In the genomic region with DNA sequence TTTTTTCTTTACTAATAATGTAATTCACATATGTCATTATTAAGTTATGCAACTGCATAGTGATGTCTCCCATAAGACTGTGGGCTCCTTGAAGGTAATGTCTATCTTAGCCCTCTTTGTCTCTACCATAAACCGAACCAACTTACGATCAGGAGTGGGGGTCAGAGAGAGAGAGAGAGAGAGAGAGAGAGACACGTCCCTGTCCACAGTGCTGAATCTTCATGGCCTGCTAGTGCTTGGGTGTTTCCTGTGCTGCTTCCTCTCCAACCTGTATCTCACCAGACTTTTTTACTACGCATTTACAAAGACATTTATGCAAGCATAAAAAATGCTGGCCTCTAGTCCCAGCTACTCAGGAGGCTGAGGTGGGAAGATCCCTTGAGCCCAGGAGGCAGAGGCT, we compare ENCODE assay signal across 18 cellular contexts.
A peak's percentile ranks its signal among the peaks of the same experiment; 100 is the strongest.
DNase-seq lines count a peak whose midpoint lies in the region; TF ChIP-seq lines count a peak whose summit lies in the region.
"Had no signal": no experiment of that assay in that cellular context is flagged by ENCODE, and none has a peak within 500 bp of the region (broad histone marks: within the 10 kb centered on the region; RNA-seq: fewer than 3 reads in every experiment).

No MANE protein-coding gene starts in this region.

- no peak for TF ChIP-seq CTCF in astrocyte of the spinal cord (IDR thresholded peaks at IDR 0.05; ENCODE audit: low read depth, low read length)

- peak; percentile 7 for DNase-seq in SIG-M5 treated with dmso at 0.1 percent for 504 hours (lab: John Stamatoyannopoulos, UW; ENCODE audit: unreplicated experiment)
- DNase-seq in SIG-M5 (lab: John Stamatoyannopoulos, UW) = no peak
- DNase-seq in MV-4-11 (lab: John Stamatoyannopoulos, UW) = peak; percentile 20
- peak; percentile 32 for DNase-seq in astrocyte of the spinal cord (ENCODE audit: low read depth, low spot score)
- peak; percentile 32 for DNase-seq in iPS-NIHi7 (ENCODE audit: extremely low spot score)
- no peak for DNase-seq in NCI-H2227 treated with DMSO at 0.1 percent for 48 hours (lab: John Stamatoyannopoulos, UW)
- DNase-seq in kidney tubule cell (ENCODE audit: low spot score) = no peak
- DNase-seq in NCI-H1417 (lab: John Stamatoyannopoulos, UW) = no peak
- DNase-seq: 8988T; activated T-cell treated with anti-CD3 and anti-CD28 coated beads, Interleukin-2, amount 50 U/mL, for 1 hour; CD8-positive, alpha-beta memory T cell; effector memory CD4-positive, alpha-beta T cell; head of caudate nucleus; NCI-H1048; NCI-H446; ovary; Right ventricle myocardium superior; trophoblast cell had no signal

- no peak overlapping the region for H3K4me3 ChIP-seq in astrocyte of the spinal cord (ENCODE audit: low read depth, low read length)
- H3K4me3 ChIP-seq: ovary had no signal

- in situ Hi-C loops in astrocyte of the spinal cord (cut with HindIII; ENCODE audit: low sequenced_read_pairs) = no loop called here

Comparison
In these comparisons a context has a peak if more than half of its experiments do, and no peak if none do; other contexts are left out.
1. DNase-seq: peak in SIG-M5 treated with dmso at 0.1 percent for 504 hours (single experiment), MV-4-11 (single experiment), astrocyte of the spinal cord (single experiment) and iPS-NIHi7 (single experiment); none in SIG-M5 (single experiment), NCI-H2227 treated with DMSO at 0.1 percent for 48 hours (single experiment), kidney tubule cell (single experiment) and NCI-H1417 (0 of 3).